Comparison of ENCODE assay signal across 20 cellular contexts in the genomic region with DNA sequence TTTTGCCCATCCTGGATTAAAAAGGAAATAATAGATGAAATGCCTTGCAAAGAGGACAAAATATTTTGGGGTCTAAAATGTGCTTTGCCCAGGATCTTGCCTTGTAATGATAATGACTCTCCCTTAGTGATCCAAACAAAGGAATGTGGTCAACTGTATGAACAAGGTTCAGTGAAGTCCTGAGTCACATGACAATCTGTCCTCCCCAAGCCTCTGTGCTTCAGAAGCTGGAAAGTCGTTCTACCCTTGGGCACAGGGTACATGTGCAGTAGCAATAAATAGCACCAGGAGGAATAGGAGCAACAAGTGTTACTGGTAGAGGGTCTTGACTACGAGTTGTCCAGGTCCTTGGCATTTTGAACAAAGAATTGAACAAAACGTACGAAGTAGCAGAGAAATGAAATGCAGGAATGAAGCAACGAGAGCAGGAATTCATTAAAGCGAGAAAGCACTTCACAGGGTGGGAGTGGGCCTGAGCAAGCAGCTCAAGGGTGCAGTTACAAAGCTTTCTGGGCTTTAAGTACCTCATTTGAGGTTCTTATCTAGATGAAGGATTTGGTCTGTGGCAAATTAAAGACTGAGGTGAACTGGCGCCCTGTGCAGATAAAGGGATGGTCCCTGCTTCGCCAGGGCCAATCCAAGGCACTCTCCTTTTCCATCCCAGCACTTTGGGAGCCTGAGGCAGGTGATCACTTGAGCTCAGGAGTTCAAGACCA.
DNase-seq lines count a peak whose midpoint lies in the region; ATAC-seq, FAIRE-seq and TF ChIP-seq lines count a peak whose summit lies in the region.
"Had no signal": no experiment of that assay in that cellular context is flagged by ENCODE, and none has a peak within 500 bp of the region (broad histone marks: within the 10 kb centered on the region; RNA-seq: fewer than 3 reads in every experiment).

No MANE protein-coding gene starts in this region.

- peaks cover 9% of the 10 kb centered on the region for H3K4me1 Mint-ChIP-seq in neural progenitor cell

- no peak overlapping the region for H3K4me3 Mint-ChIP-seq in neural progenitor cell
- H3K4me3 Mint-ChIP-seq: activated T-cell treated with anti-CD3 and anti-CD28 coated beads, Interleukin-2, amount 50 U/mL, for 24 hours; natural killer cell had no signal

- 40% methylated on average over 8 of the region's 8 CpGs for WGBS in K562 (ENCODE audit: insufficient coverage, low coverage, missing lambda C conversion rate)

- H3K4me3 ChIP-seq in K562 (no peak overlapping the region), neural progenitor cell (no peak overlapping the region)
- H3K4me3 ChIP-seq: ascending aorta, esophagus muscularis mucosa, heart right ventricle, tibial nerve had no signal

- no peak for TF ChIP-seq POLR2A in K562 (conservative IDR thresholded peaks at IDR 0.05)

- no peak for TF ChIP-seq EP300 in K562 (IDR thresholded peaks at IDR 0.05; ENCODE audit: low read length)

- in situ Hi-C loops in K562 (cut with MboI): no loop called here

- H3K4me2 ChIP-seq in K562 (ENCODE audit: insufficient read depth, low read length): peak overlapping the region; percentile 44
- H3K4me2 ChIP-seq in neural progenitor cell: no peak overlapping the region

- H3K27ac ChIP-seq in KOPT-K1 (ENCODE audit: low read depth, low read length, poor library complexity, severe bottlenecking) (peak overlapping the region; percentile 35), K562 (ENCODE audit: extremely low read depth, low read depth, low read length) (peak overlapping the region; percentile 49; the same call in 2 of the 3 replicates), neural progenitor cell (no peak overlapping the region)
- H3K27ac ChIP-seq: ascending aorta, esophagus muscularis mucosa, heart right ventricle, tibial nerve had no signal

- H3K27me3 ChIP-seq in K562 (ENCODE audit: control insufficient read depth in 2 of 2, insufficient read depth in 2 of 2, low read length in 2 of 2) (no peaks in the 10 kb centered on the region), neural progenitor cell (no peaks in the 10 kb centered on the region)
- H3K27me3 ChIP-seq: ascending aorta, esophagus muscularis mucosa, heart right ventricle, tibial nerve had no signal

- 0 out of 4 replicates have a peak overlapping the region, but pooled peaks of 1 of the 2 experiments have one; percentile 20 for H3K9ac ChIP-seq in K562 (ENCODE audit: insufficient read depth in 1 of 2, low read depth in 2 of 2, low read length in 2 of 2)
- no peak overlapping the region for H3K9ac ChIP-seq in neural progenitor cell

- FAIRE-seq in K562 (lab: Jason Lieb, UNC): no peak

- H3K79me2 ChIP-seq in K562 (ENCODE audit: control insufficient read depth, insufficient read depth, low read length): no peaks in the 10 kb centered on the region
- H3K79me2 ChIP-seq in neural progenitor cell (ENCODE audit: low read depth): no peaks in the 10 kb centered on the region

- H3K36me3 ChIP-seq in KOPT-K1 (ENCODE audit: insufficient read depth, low read length): no peaks in the 10 kb centered on the region
- H3K36me3 ChIP-seq in K562 (ENCODE audit: control insufficient read depth, insufficient read depth, low read length): no peaks in the 10 kb centered on the region; the same call in 2 of the 3 replicates
- H3K36me3 ChIP-seq in neural progenitor cell: no peaks in the 10 kb centered on the region
- H3K36me3 ChIP-seq: ascending aorta, esophagus muscularis mucosa, heart right ventricle, tibial nerve had no signal

- no peaks in the 10 kb centered on the region for H4K20me1 ChIP-seq in K562 (replicated peaks; ENCODE audit: control insufficient read depth, insufficient read depth, low read length)
- H4K20me1 ChIP-seq in neural progenitor cell (ENCODE audit: low read depth): no peaks in the 10 kb centered on the region

- peak overlapping the region; percentile 91 for H2AFZ ChIP-seq in K562 (ENCODE audit: low read depth, low read length)
- peak overlapping the region; percentile 83 for H2AFZ ChIP-seq in neural progenitor cell (replicated peaks)

- POLR2A ChIA-PET in K562 (lab: Yijun Ruan, JAX): no interaction called here

- H3K4me1 ChIP-seq in K562 (replicated peaks in 1 of 2; ENCODE audit: control insufficient read depth in 2 of 2, insufficient read depth in 2 of 2, low read length in 2 of 2): peaks cover 11 to 25% of the 10 kb centered on the region in 2 experiments
- H3K4me1 ChIP-seq in neural progenitor cell: no peaks in the 10 kb centered on the region
- H3K4me1 ChIP-seq: ascending aorta, esophagus muscularis mucosa, tibial nerve had no signal

- H3K27me3 Mint-ChIP-seq in neural progenitor cell (ENCODE audit: insufficient read depth, low read depth): peaks cover 2% of the 10 kb centered on the region
- H3K27me3 Mint-ChIP-seq: activated T-cell treated with anti-CD3 and anti-CD28 coated beads, Interleukin-2, amount 50 U/mL, for 24 hours had no signal

- DNase-seq in ELF-1 (ENCODE audit: low read depth, low spot score): peak; percentile 37
- DNase-seq in K562 (ENCODE audit: extremely low read depth in 1 of 4, low spot score in 3 of 4): peak; percentile 14 to 51 (median 28)
- DNase-seq in neural progenitor cell (ENCODE audit: low spot score): no peak
- no peak for DNase-seq in HCEC 1CT
- DNase-seq: C1 segment of cervical spinal cord, heart right ventricle, left colon, natural killer cell, NCI-H1436, NCI-H69, right cardiac atrium, SW 1271 had no signal

- peak overlapping the region; percentile 88 for H3K27ac Mint-ChIP-seq in neural progenitor cell

- intact Hi-C loops in K562 (cut with micrococcal nuclease): no loop called here

- peaks cover 6% of the 10 kb centered on the region for H3K9me3 Mint-ChIP-seq in neural progenitor cell
- H3K9me3 Mint-ChIP-seq: natural killer cell had no signal

- TF ChIP-seq CTCF in K562 (IDR thresholded peaks at IDR 0.05 in 2 of 3, conservative IDR thresholded peaks at IDR 0.05 in 1 of 3; ENCODE audit: insufficient read depth in 2 of 3, low read depth in 1 of 3, low read length in 3 of 3) (no peak), neural progenitor cell (IDR thresholded peaks at IDR 0.05) (no peak)

- H3F3A ChIP-seq in neural progenitor cell (ENCODE audit: low read depth): no peaks in the 10 kb centered on the region

- H3K9me3 ChIP-seq in KOPT-K1 (ENCODE audit: insufficient read depth, low read length, poor library complexity, severe bottlenecking) (no peaks in the 10 kb centered on the region), K562 (replicated peaks; ENCODE audit: control insufficient read depth, insufficient read depth, low read depth, low read length) (no peaks in the 10 kb centered on the region; the same call in 1 of the 2 replicates), neural progenitor cell (ENCODE audit: low read depth) (no peaks in the 10 kb centered on the region)
- H3K9me3 ChIP-seq: ascending aorta, esophagus muscularis mucosa, heart right ventricle, tibial nerve had no signal

- H3K36me3 Mint-ChIP-seq in neural progenitor cell: no peaks in the 10 kb centered on the region
- H3K36me3 Mint-ChIP-seq: natural killer cell had no signal

- BruUV-seq in K562 (replicated peaks; lab: Mats Ljungman, UMichigan): no TSS peak

- no peak for ATAC-seq in K562
- no peak for ATAC-seq in HG02852 (IDR thresholded peaks at IDR 0.05; ENCODE audit: unreplicated experiment)
- ATAC-seq in GM21515 (IDR thresholded peaks at IDR 0.05; ENCODE audit: unreplicated experiment): no peak
- ATAC-seq: left colon, Panc1, right cardiac atrium had no signal

- no peaks in the 10 kb centered on the region for H3K9me1 ChIP-seq in K562 (ENCODE audit: control insufficient read depth, insufficient read depth, low read length)

- CTCF ChIA-PET in K562 (lab: Yijun Ruan, JAX; ENCODE audit: low intra/inter-chr PET ratio): interaction anchor here (0.5 kb wide), 1 partner anchor 141 kb away, joined by 5 read pairs; no protein-coding TSS in a partner anchor

- no peak for TF ChIP-seq RAD21 in K562 (CRISPR knock-in tag; conservative IDR thresholded peaks at IDR 0.05 in 1 of 2, IDR thresholded peaks at IDR 0.05 in 1 of 2)

TF ChIP-seq in K562, 482 proteins besides CTCF, POLR2A, EP300 and RAD21 (continues in another document):
- TF ChIP-seq, protein P1, sequence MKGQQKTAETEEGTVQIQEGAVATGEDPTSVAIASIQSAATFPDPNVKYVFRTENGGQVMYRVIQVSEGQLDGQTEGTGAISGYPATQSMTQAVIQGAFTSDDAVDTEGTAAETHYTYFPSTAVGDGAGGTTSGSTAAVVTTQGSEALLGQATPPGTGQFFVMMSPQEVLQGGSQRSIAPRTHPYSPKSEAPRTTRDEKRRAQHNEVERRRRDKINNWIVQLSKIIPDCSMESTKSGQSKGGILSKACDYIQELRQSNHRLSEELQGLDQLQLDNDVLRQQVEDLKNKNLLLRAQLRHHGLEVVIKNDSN (CRISPR knock-in tag; IDR thresholded peaks at IDR 0.05): 0 out of 2 replicates have a peak, but pooled peaks have one; percentile 27
- TF ChIP-seq, protein P2, sequence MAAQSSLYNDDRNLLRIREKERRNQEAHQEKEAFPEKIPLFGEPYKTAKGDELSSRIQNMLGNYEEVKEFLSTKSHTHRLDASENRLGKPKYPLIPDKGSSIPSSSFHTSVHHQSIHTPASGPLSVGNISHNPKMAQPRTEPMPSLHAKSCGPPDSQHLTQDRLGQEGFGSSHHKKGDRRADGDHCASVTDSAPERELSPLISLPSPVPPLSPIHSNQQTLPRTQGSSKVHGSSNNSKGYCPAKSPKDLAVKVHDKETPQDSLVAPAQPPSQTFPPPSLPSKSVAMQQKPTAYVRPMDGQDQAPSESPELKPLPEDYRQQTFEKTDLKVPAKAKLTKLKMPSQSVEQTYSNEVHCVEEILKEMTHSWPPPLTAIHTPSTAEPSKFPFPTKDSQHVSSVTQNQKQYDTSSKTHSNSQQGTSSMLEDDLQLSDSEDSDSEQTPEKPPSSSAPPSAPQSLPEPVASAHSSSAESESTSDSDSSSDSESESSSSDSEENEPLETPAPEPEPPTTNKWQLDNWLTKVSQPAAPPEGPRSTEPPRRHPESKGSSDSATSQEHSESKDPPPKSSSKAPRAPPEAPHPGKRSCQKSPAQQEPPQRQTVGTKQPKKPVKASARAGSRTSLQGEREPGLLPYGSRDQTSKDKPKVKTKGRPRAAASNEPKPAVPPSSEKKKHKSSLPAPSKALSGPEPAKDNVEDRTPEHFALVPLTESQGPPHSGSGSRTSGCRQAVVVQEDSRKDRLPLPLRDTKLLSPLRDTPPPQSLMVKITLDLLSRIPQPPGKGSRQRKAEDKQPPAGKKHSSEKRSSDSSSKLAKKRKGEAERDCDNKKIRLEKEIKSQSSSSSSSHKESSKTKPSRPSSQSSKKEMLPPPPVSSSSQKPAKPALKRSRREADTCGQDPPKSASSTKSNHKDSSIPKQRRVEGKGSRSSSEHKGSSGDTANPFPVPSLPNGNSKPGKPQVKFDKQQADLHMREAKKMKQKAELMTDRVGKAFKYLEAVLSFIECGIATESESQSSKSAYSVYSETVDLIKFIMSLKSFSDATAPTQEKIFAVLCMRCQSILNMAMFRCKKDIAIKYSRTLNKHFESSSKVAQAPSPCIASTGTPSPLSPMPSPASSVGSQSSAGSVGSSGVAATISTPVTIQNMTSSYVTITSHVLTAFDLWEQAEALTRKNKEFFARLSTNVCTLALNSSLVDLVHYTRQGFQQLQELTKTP (IDR thresholded peaks at IDR 0.05; ENCODE audit: low read depth in 1 of 2, partially characterized antibody in 2 of 2): peak in 1 of 2 experiments; percentile 21
- peak; percentile 32; the same call in 1 of the 2 replicates for TF ChIP-seq RAD51 (IDR thresholded peaks at IDR 0.05; ENCODE audit: borderline replicate concordance, low read depth)

Comparison
In these comparisons a context has a peak if more than half of its experiments do, and no peak if none do; other contexts are left out.
1. DNase-seq: peak in ELF-1 (single experiment) and K562 (4 of 4); none in neural progenitor cell (single experiment) and HCEC 1CT (single experiment).